In the genomic region with DNA sequence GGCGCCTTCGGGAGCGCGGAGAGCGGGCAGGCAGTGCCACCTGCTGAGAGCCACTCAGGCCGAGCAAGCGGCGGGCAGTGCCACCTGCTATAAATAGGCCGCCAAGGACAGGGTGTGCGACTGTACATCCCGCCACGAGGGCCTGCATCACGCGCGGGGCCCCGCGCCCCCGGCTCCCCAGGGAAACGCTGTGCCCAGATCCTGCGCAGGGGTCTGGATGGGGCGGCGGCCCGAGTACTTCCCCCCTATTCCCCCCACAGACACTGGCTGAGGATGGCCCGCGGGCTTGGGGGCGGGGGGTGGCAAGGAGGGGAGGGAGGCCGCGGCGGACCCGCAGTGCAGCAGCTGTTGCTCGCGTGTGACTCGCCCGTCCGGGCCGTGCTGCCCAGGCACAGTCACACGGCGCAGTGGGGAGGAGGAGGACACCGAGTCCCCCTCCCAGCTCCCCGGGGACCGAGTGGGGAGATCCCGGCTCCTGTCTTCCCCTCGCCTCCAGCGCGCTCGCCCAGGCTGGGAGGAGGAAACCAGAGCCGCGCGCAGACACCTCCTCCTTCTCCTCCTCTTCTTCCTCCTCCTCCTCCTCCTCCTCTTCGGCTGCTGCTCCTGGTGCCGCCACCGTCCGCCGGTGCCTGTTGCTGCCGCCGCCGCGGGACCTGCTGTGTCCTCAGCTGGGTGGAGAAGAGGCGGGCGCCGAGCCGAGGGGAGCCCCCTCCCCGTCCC, we compare ENCODE assay signal across 9 cellular contexts. TPM values are rescaled to one million over a fixed set of nuclear protein-coding genes. Genes with fewer than 3 reads are reported as not detected.
DNase-seq lines count a peak whose midpoint lies in the region; ATAC-seq, FAIRE-seq and TF ChIP-seq lines count a peak whose summit lies in the region.
"Had no signal": no experiment of that assay in that cellular context is flagged by ENCODE, and none has a peak within 500 bp of the region (broad histone marks: within the 10 kb centered on the region; RNA-seq: fewer than 3 reads in every experiment).

A gene with protein sequence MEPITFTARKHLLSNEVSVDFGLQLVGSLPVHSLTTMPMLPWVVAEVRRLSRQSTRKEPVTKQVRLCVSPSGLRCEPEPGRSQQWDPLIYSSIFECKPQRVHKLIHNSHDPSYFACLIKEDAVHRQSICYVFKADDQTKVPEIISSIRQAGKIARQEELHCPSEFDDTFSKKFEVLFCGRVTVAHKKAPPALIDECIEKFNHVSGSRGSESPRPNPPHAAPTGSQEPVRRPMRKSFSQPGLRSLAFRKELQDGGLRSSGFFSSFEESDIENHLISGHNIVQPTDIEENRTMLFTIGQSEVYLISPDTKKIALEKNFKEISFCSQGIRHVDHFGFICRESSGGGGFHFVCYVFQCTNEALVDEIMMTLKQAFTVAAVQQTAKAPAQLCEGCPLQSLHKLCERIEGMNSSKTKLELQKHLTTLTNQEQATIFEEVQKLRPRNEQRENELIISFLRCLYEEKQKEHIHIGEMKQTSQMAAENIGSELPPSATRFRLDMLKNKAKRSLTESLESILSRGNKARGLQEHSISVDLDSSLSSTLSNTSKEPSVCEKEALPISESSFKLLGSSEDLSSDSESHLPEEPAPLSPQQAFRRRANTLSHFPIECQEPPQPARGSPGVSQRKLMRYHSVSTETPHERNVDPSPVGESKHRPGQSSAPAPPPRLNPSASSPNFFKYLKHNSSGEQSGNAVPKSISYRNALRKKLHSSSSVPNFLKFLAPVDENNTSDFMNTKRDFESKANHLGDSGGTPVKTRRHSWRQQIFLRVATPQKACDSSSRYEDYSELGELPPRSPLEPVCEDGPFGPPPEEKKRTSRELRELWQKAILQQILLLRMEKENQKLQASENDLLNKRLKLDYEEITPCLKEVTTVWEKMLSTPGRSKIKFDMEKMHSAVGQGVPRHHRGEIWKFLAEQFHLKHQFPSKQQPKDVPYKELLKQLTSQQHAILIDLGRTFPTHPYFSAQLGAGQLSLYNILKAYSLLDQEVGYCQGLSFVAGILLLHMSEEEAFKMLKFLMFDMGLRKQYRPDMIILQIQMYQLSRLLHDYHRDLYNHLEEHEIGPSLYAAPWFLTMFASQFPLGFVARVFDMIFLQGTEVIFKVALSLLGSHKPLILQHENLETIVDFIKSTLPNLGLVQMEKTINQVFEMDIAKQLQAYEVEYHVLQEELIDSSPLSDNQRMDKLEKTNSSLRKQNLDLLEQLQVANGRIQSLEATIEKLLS (N-terminal part only) (plus strand): TSS at position 584 of the 720 bp plus-strand sequence. CDS start 11,012 bp downstream, outside the sequence.

- H3K9me3 ChIP-seq in K562 (replicated peaks; ENCODE audit: control insufficient read depth, insufficient read depth, low read depth, low read length), result no peaks in the 10 kb centered on the region

- BruUV-seq in K562 (replicated peaks; lab: Mats Ljungman, UMichigan), result no TSS peak

- no peaks in the 10 kb centered on the region for H3K27me3 Mint-ChIP-seq in IgD-negative memory B cell
- H3K27me3 Mint-ChIP-seq in immature natural killer cell (ENCODE audit: low read depth in 3 of 3), result peaks cover 3 to 8% (median 3%) of the 10 kb centered on the region in 3 donors

- no peak within 1 kb of the TSS for H3K4me3 ChIP-seq in K562

- no peak for TF ChIP-seq CTCF in K562 (IDR thresholded peaks at IDR 0.05 in 2 of 3, conservative IDR thresholded peaks at IDR 0.05 in 1 of 3; ENCODE audit: insufficient read depth in 2 of 3, low read depth in 1 of 3, low read length in 3 of 3)

- H3K36me3 ChIP-seq in K562 (ENCODE audit: control insufficient read depth, insufficient read depth, low read length), result no peaks in the 10 kb centered on the region

- H3K27ac Mint-ChIP-seq in IgD-negative memory B cell (peak within 1 kb of the TSS; percentile 81 to 97 (median 95)), immature natural killer cell (peak within 1 kb of the TSS; percentile 84 to 93 (median 88))

- POLR2A ChIA-PET in K562 (lab: Yijun Ruan, JAX), result interaction anchor here (0.5 kb wide), 1 partner anchor 344 kb away, joined by 3 read pairs; no protein-coding TSS in a partner anchor

- TF ChIP-seq EP300 in K562 (IDR thresholded peaks at IDR 0.05; ENCODE audit: low read length), result no peak

- peaks cover 0 to 12% of the 10 kb centered on the region in 2 experiments; a peak in 2 of 5 replicates for H3K4me1 ChIP-seq in K562 (replicated peaks in 1 of 2; ENCODE audit: control insufficient read depth in 2 of 2, insufficient read depth in 2 of 2, low read length in 2 of 2)

- H3K9me1 ChIP-seq in K562 (ENCODE audit: control insufficient read depth, insufficient read depth, low read length), result no peaks in the 10 kb centered on the region

- in situ Hi-C loops in K562 (cut with MboI), result no loop called here

- intact Hi-C loops in K562 (cut with micrococcal nuclease), result no loop called here

- H3K9me3 Mint-ChIP-seq in IgD-negative memory B cell, result no peaks in the 10 kb centered on the region
- H3K9me3 Mint-ChIP-seq in immature natural killer cell, result no peaks in the 10 kb centered on the region

- CTCF ChIA-PET in K562 (lab: Yijun Ruan, JAX; ENCODE audit: low intra/inter-chr PET ratio), result no interaction called here

- H3K4me1 Mint-ChIP-seq in IgD-negative memory B cell (peaks cover 7 to 36% (median 14%) of the 10 kb centered on the region in 3 donors), immature natural killer cell (peaks cover 24 to 25% of the 10 kb centered on the region in 2 donors)

- DNase-seq in DMS53 treated with DMSO at 0.1 percent for 48 hours (lab: John Stamatoyannopoulos, UW; ENCODE audit: unreplicated experiment) (peak; percentile 69), T-helper 2 cell (peak in 4 of 5 experiments; percentile 5 to 67 (median 18)), K562 (ENCODE audit: extremely low read depth in 1 of 4, low spot score in 3 of 4) (no peak), immature natural killer cell (peak; percentile 25 to 41 (median 33)), AG08395 (ENCODE audit: low spot score) (no peak)
- DNase-seq in stimulated activated CD4-positive, alpha-beta T cell treated with anti-CD3 and anti-CD28 coated beads, Interleukin-12 subunit alpha, Interleukin-12 subunit beta, amount 100 ng/mL, for 24 hours (ENCODE audit: low read depth in 2 of 2), result peak; percentile 7 to 35

- peaks cover 12 to 43% of the 10 kb centered on the region in 2 experiments; a peak in 3 of 5 replicates for H3K27me3 ChIP-seq in K562 (ENCODE audit: control insufficient read depth in 2 of 2, insufficient read depth in 2 of 2, low read length in 2 of 2)

- 25% methylated on average over 7 of the region's 63 CpGs for WGBS in K562 (ENCODE audit: insufficient coverage, low coverage, missing lambda C conversion rate)

- no peak for FAIRE-seq in K562 (lab: Jason Lieb, UNC)
- FAIRE-seq: islet of Langerhans had no signal

- TF ChIP-seq POLR2A in K562 (conservative IDR thresholded peaks at IDR 0.05), result no peak

- no peak within 1 kb of the TSS for H2AFZ ChIP-seq in K562 (ENCODE audit: low read depth, low read length)

- no peaks in the 10 kb centered on the region for H3K36me3 Mint-ChIP-seq in IgD-negative memory B cell
- no peaks in the 10 kb centered on the region for H3K36me3 Mint-ChIP-seq in immature natural killer cell

- H3K9ac ChIP-seq in K562 (ENCODE audit: insufficient read depth in 1 of 2, low read depth in 2 of 2, low read length in 2 of 2), result no peak within 1 kb of the TSS

- no peaks in the 10 kb centered on the region for H3K79me2 ChIP-seq in K562 (ENCODE audit: control insufficient read depth, insufficient read depth, low read length)

- H3K4me3 Mint-ChIP-seq in IgD-negative memory B cell (peak within 1 kb of the TSS; percentile 93 to 99 (median 97)), immature natural killer cell (peak within 1 kb of the TSS; percentile 92 to 98 (median 95))

- H4K20me1 ChIP-seq in K562 (replicated peaks; ENCODE audit: control insufficient read depth, insufficient read depth, low read length), result no peaks in the 10 kb centered on the region

- H3K27ac ChIP-seq in K562 (ENCODE audit: extremely low read depth, low read depth, low read length), result no peak within 1 kb of the TSS

- no peak for TF ChIP-seq RAD21 in K562 (CRISPR knock-in tag; conservative IDR thresholded peaks at IDR 0.05 in 1 of 2, IDR thresholded peaks at IDR 0.05 in 1 of 2)

- no peak within 1 kb of the TSS for H3K4me2 ChIP-seq in K562 (ENCODE audit: insufficient read depth, low read length)

- ATAC-seq in GM21515 (IDR thresholded peaks at IDR 0.05; ENCODE audit: unreplicated experiment) (peak; percentile 37), K562 (peak; percentile 35)

TF ChIP-seq in K562, 482 proteins besides CTCF, POLR2A, EP300 and RAD21 (continues in another document):
- TF ChIP-seq FOSL1 (tag; conservative IDR thresholded peaks at IDR 0.05), result no peak
- no peak for TF ChIP-seq ZNF668 (CRISPR knock-in tag; IDR thresholded peaks at IDR 0.05)
- no peak for TF ChIP-seq NFE2L1 (tag; IDR thresholded peaks at IDR 0.05; ENCODE audit: borderline replicate concordance, low read depth)
- TF ChIP-seq ZNF263 (CRISPR knock-in tag; IDR thresholded peaks at IDR 0.05; ENCODE audit: borderline replicate concordance), result peak; percentile 81
- no peak for TF ChIP-seq CBX2 (IDR thresholded peaks at IDR 0.05; ENCODE audit: insufficient read depth, low read length, poor library complexity, severe bottlenecking)

RNA-seq across cellular contexts. Expression of the gene that starts here (rescaled TPM):
- polyA plus RNA-seq in IgD-negative memory B cell (40.9 TPM), K562 (2011; rRNA removed) (14.2 and 29.3 TPM in 2 replicates), K562 (2014; fragmentation: Illumina TruSeq; extraction: Trizol) (8.7 and 9.0 TPM in 2 replicates), K562 (2014; fragmentation: Nextera tagmentation; extraction: Ambion mirVana) (1 to 10 TPM in 1 of 2 experiments, under 1 TPM in 1; 0.59 to 1.1 TPM), K562 (2014; rRNA removed) (11.4 and 12.0 TPM in 2 replicates), immature natural killer cell (10 to 100 TPM; 15.2 to 33.3 (median 18.0) TPM)
- 5.8 and 11.4 TPM in 2 replicates for total RNA-seq in K562 (2011; cell fraction: chromatin; rRNA removed; ENCODE audit: low replicate concordance)
- total RNA-seq in K562 (2011; cell fraction: nucleolus; rRNA removed), result 3.0 and 4.2 TPM in 2 replicates
- total RNA-seq in K562 (2011; cell fraction: nucleoplasm; rRNA removed), result 5.2 and 6.4 TPM in 2 replicates
- total RNA-seq in K562 (2014; rRNA removed) (11.7 and 13.7 TPM in 2 replicates), K562 (2014; rRNA removed; fragmentation: Illumina TruSeq; extraction: Trizol) (8.8 and 10.6 TPM in 2 replicates), K562 (2015; rRNA removed; fragmentation: Illumina TruSeq; extraction: Trizol) (7.1 and 7.2 TPM in 2 replicates), K562 (2021) (10.2 and 11.1 TPM in 2 replicates)
- 14.8 and 29.8 TPM in 2 replicates for polyA plus RNA-seq in K562 (2011; cell fraction: cytosol; rRNA removed)
- 8.4 and 17.4 TPM in 2 replicates for polyA plus RNA-seq in K562 (2011; cell fraction: nucleus; rRNA removed)
- polyA plus RNA-seq in K562 (2012), result 8.0 and 9.7 TPM in 2 replicates
- polyA minus RNA-seq in K562 (2011; rRNA and poly(A)+ RNA removed), result 20.7 and 34.1 TPM in 2 replicates
- 16.0 and 26.5 TPM in 2 replicates for polyA minus RNA-seq in K562 (2011; cell fraction: cytosol; rRNA and poly(A)+ RNA removed)
- 7.3 and 19.0 TPM in 2 replicates for polyA minus RNA-seq in K562 (2011; cell fraction: nucleus; rRNA and poly(A)+ RNA removed)

Comparison
In these comparisons a context has a peak if more than half of its experiments do, and no peak if none do; other contexts are left out.
1. DNase-seq: peak in DMS53 treated with DMSO at 0.1 percent for 48 hours (single experiment), T-helper 2 cell (4 of 5), immature natural killer cell (3 of 3) and stimulated activated CD4-positive, alpha-beta T cell treated with anti-CD3 and anti-CD28 coated beads, Interleukin-12 subunit alpha, Interleukin-12 subunit beta, amount 100 ng/mL, for 24 hours (2 of 2); none in K562 (0 of 4) and AG08395 (single experiment).